8 cellular contexts compared by ENCODE assay signal in the genomic region with DNA sequence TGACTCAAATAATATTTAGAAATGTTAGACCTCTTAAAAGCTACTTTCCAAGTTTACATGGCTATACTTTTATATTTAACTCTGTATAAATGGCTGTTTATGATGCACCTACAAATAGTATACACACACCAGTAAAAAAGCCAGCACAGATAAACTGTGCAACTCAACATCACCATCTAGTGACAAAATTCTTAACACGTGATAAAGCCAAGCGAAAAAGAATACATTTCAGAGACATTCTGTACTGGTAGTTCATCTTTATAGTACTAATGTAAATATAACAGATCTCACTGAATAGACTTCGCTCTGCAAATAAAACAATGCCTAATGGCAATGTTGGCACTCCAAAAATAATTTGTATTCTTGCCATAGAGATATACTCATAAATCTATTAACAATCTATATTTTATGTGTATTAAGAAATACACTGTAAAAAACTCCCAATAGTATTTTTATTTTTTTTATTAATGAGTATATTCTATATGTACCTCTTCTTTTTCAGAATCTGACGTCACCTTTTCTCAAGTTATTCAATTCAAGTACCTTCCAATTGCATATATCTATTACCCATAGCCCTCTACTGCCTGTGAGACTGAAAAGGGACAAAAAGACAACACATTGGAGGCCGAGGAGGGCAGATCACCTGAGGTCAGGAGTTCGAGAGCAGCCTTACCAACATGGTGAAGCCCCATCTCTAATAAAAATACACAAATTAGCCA.
A peak's percentile ranks its signal among the peaks of the same experiment; 100 is the strongest.
DNase-seq lines count a peak whose midpoint lies in the region; ATAC-seq, FAIRE-seq and TF ChIP-seq lines count a peak whose summit lies in the region.

No MANE protein-coding gene starts in this region.

- no TSS peak for BruUV-seq in HepG2 (replicated peaks; lab: Mats Ljungman, UMichigan)

- no peak overlapping the region for H3K4me3 ChIP-seq in CD8-positive, alpha-beta T cell (ENCODE audit: low read depth, low read length)
- no peak overlapping the region for H3K4me3 ChIP-seq in adipocyte (ENCODE audit: low read length)
- H3K4me3 ChIP-seq in HepG2 (replicated peaks in 1 of 3; ENCODE audit: insufficient read depth in 1 of 3, low read depth in 2 of 3, low read length in 3 of 3) = no peak overlapping the region

- CTCF ChIA-PET in CD8-positive, alpha-beta T cell (lab: Charles Lee) = no interaction called here
- CTCF ChIA-PET in HepG2 (lab: Yijun Ruan, JAX; ENCODE audit: low intra/inter-chr PET ratio, low total read pairs) = no interaction called here

- H3K36me3 ChIP-seq in CD8-positive, alpha-beta T cell (ENCODE audit: insufficient read depth, low read length) = no peaks in the 10 kb centered on the region
- H3K36me3 ChIP-seq in adipocyte (ENCODE audit: control insufficient read depth, insufficient read depth, low read length, severe bottlenecking) = no peaks in the 10 kb centered on the region
- H3K36me3 ChIP-seq in HepG2 (replicated peaks in 1 of 2; ENCODE audit: control insufficient read depth in 1 of 2, insufficient read depth in 2 of 2, low read length in 2 of 2) = no peaks in the 10 kb centered on the region

- intact Hi-C loops in CD8-positive, alpha-beta T cell (cut with DNase I, micrococcal nuclease) = loop anchor here in 1 of 2 experiments (5.0 kb wide), 1 partner anchor 853 kb away; no protein-coding TSS in a partner anchor
- intact Hi-C loops in HepG2 (cut with micrococcal nuclease; ENCODE audit: unreplicated experiment) = loop anchor here (1.0 to 5.0 kb wide), 3 partner anchors 232 to 854 kb away; no protein-coding TSS in a partner anchor

- peak; percentile 29 for TF ChIP-seq CTCF in CD8-positive, alpha-beta T cell (IDR thresholded peaks at IDR 0.05)
- peak; percentile 54 for TF ChIP-seq CTCF in HepG2 (CRISPR knock-in tag; IDR thresholded peaks at IDR 0.05)

- H3K4me2 ChIP-seq in HepG2 (ENCODE audit: low read depth, low read length) = no peak overlapping the region

- H3K27me3 Mint-ChIP-seq in CD8-positive, alpha-beta T cell (ENCODE audit: low read depth) = no peaks in the 10 kb centered on the region

- no peaks in the 10 kb centered on the region for H3K27me3 ChIP-seq in CD8-positive, alpha-beta T cell (ENCODE audit: insufficient read depth, low read length)
- H3K27me3 ChIP-seq in adipocyte (replicated peaks; ENCODE audit: control insufficient read depth, insufficient read depth, low read length) (no peaks in the 10 kb centered on the region), HepG2 (ENCODE audit: control insufficient read depth in 1 of 2, insufficient read depth in 2 of 2, low read length in 2 of 2) (no peaks in the 10 kb centered on the region; a peak in 1 of 5 replicates)

- DNase-seq in CD8-positive, alpha-beta T cell = no peak
- peak; percentile 62 to 63 for DNase-seq in Kasumi-1 (lab: John Stamatoyannopoulos, UW)
- peak; percentile 64 for DNase-seq in adipocyte (ENCODE audit: low read depth)
- DNase-seq in HepG2 (ENCODE audit: low spot score) = peak; percentile 5
- DNase-seq in cerebellum (ENCODE audit: low spot score) = no peak
- no peak for DNase-seq in HTR-8/SVneo (ENCODE audit: insufficient read length, low spot score)

- TF ChIP-seq RAD21 in HepG2 (CRISPR knock-in tag; IDR thresholded peaks at IDR 0.05) = no peak

- H4K20me1 ChIP-seq in HepG2 (ENCODE audit: insufficient read depth, low read length) = no peaks in the 10 kb centered on the region

- no peak overlapping the region for H3K27ac Mint-ChIP-seq in CD8-positive, alpha-beta T cell

- no peak overlapping the region for H2AFZ ChIP-seq in HepG2 (ENCODE audit: low read length)

- WGBS in HepG2 (ENCODE audit: low lambda C conversion rate) = 16% methylated on average over 6 of the region's 6 CpGs

- TF ChIP-seq EP300 in HepG2 (IDR thresholded peaks at IDR 0.05; ENCODE audit: low read depth in 2 of 2, low read length in 2 of 2) (no peak), HepG2 (CRISPR knock-in tag; IDR thresholded peaks at IDR 0.05; ENCODE audit: borderline replicate concordance) (no peak)

- no peaks in the 10 kb centered on the region for H3K4me1 ChIP-seq in CD8-positive, alpha-beta T cell (ENCODE audit: insufficient read depth, low read length)
- H3K4me1 ChIP-seq in adipocyte (ENCODE audit: control insufficient read depth, insufficient read depth, low read length) = no peaks in the 10 kb centered on the region
- no peaks in the 10 kb centered on the region for H3K4me1 ChIP-seq in HepG2 (ENCODE audit: insufficient read depth, low read length)

- no peak overlapping the region for H3K9ac ChIP-seq in adipocyte (ENCODE audit: low read length)
- no peak overlapping the region for H3K9ac ChIP-seq in HepG2 (ENCODE audit: insufficient read depth, low read depth, low read length)

- no peak for FAIRE-seq in HepG2 (lab: Jason Lieb, UNC)
- FAIRE-seq in HTR-8/SVneo (lab: Jason Lieb, UNC) = no peak

- no peak for TF ChIP-seq POLR2A in HepG2 (IDR thresholded peaks at IDR 0.05; ENCODE audit: insufficient read depth in 1 of 2, low read depth in 2 of 2, low read length in 2 of 2)

- POLR2A ChIA-PET in CD8-positive, alpha-beta T cell (lab: Charles Lee) = no interaction called here
- POLR2A ChIA-PET in HepG2 (lab: Yijun Ruan, JAX) = no interaction called here

- H3K9me3 Mint-ChIP-seq in CD8-positive, alpha-beta T cell = no peaks in the 10 kb centered on the region

- in situ Hi-C loops in HepG2 (cut with HindIII; ENCODE audit: extremely low pct_ligation_motif_present, low pct_unique_long_range_greater_than_20kb) = no loop called here

- H3K79me2 ChIP-seq in HepG2 (ENCODE audit: insufficient read depth, low read length) = no peaks in the 10 kb centered on the region

- H3K4me3 Mint-ChIP-seq in CD8-positive, alpha-beta T cell = no peak overlapping the region

- H3K4me1 Mint-ChIP-seq in CD8-positive, alpha-beta T cell (ENCODE audit: low read depth) = no peaks in the 10 kb centered on the region

- no peak overlapping the region for H3K27ac ChIP-seq in CD8-positive, alpha-beta T cell (ENCODE audit: low read depth, low read length)
- no peak overlapping the region for H3K27ac ChIP-seq in HepG2 (ENCODE audit: extremely low read length, insufficient read depth, low read length)

- ATAC-seq in CD8-positive, alpha-beta T cell = no peak
- ATAC-seq in GM19372 (IDR thresholded peaks at IDR 0.05; ENCODE audit: low read depth, unreplicated experiment) (peak; percentile 64), HepG2 (peak; percentile 67), GM21447 (IDR thresholded peaks at IDR 0.05; ENCODE audit: unreplicated experiment) (no peak)

- H3K9me3 ChIP-seq in CD8-positive, alpha-beta T cell (ENCODE audit: low read length) = no peaks in the 10 kb centered on the region
- H3K9me3 ChIP-seq in adipocyte (ENCODE audit: control insufficient read depth, low read length) (no peaks in the 10 kb centered on the region), HepG2 (ENCODE audit: low read length) (no peaks in the 10 kb centered on the region)

- H3K36me3 Mint-ChIP-seq in CD8-positive, alpha-beta T cell = peaks cover 8% of the 10 kb centered on the region

TF ChIP-seq in HepG2, 621 proteins besides CTCF, POLR2A, EP300 and RAD21:
- peak; percentile 52; the same call in 1 of the 2 replicates for TF ChIP-seq CREB1 (IDR thresholded peaks at IDR 0.05)
- no peak for TF ChIP-seq CREB1 (CRISPR knock-in tag; IDR thresholded peaks at IDR 0.05)
- no peak for TF ChIP-seq DR1 (CRISPR knock-in tag; IDR thresholded peaks at IDR 0.05)
- peak; percentile 75 for TF ChIP-seq ATF7 (IDR thresholded peaks at IDR 0.05)
- TF ChIP-seq ATF7 (CRISPR knock-in tag; IDR thresholded peaks at IDR 0.05) = no peak
- TF ChIP-seq STAG1 (CRISPR knock-in tag; IDR thresholded peaks at IDR 0.05) = peak; percentile 65
- peak; percentile 21; the same call in 1 of the 2 replicates for TF ChIP-seq SMC3 (IDR thresholded peaks at IDR 0.05; ENCODE audit: low read length)

Comparison
In these comparisons a context has a peak if more than half of its experiments do, and no peak if none do; other contexts are left out.
1. ATAC-seq: peak in GM19372 (single experiment) and HepG2 (single experiment); none in CD8-positive, alpha-beta T cell (single experiment) and GM21447 (single experiment).
2. DNase-seq: peak in Kasumi-1 (2 of 2), adipocyte (single experiment) and HepG2 (single experiment); none in CD8-positive, alpha-beta T cell (0 of 7), cerebellum (single experiment) and HTR-8/SVneo (single experiment).